In the genomic region with DNA sequence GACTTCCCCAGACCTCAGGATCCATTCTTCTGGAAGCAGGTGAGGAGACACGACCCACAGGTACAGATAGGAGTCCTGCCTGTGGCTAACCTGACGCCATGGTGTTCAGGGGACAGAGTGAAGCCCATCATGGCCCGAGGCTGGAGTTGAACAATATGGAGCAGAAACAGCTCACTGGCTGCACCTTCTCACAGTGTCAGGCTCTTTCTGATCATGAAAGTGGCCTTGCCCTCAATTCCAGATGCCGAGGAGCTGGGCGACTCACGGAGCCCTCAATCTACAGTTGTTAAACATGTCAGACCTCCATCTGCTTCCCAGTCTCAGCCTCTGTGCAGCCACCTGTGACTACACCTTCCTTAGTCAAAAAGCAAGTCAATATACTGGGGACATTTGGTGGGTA, we compare ENCODE assay signal across 26 cellular contexts.
"Had no signal": no experiment of that assay in that cellular context is flagged by ENCODE, and none has a peak within 500 bp of the region (broad histone marks: within the 10 kb centered on the region; RNA-seq: fewer than 3 reads in every experiment).

No MANE protein-coding gene starts in this region.

- H3K4me2 ChIP-seq: neural progenitor cell, smooth muscle cell had no signal

- H3K27ac Mint-ChIP-seq: immature natural killer cell; memory B cell; naive thymus-derived CD4-positive, alpha-beta T cell; nephron; neural progenitor cell; stimulated activated naive CD8-positive, alpha-beta T cell treated with anti-CD3 and anti-CD28 coated beads, Interleukin-15, amount 100 ng/mL, for 72 hours had no signal

- ATAC-seq: left lobe of liver; naive thymus-derived CD4-positive, alpha-beta T cell; sciatic nerve; stimulated activated naive CD8-positive, alpha-beta T cell treated with anti-CD3 and anti-CD28 coated beads, Interleukin-15, amount 100 ng/mL, for 72 hours had no signal

- H2AFZ ChIP-seq: neural progenitor cell had no signal

- H3K9me3 ChIP-seq: prostate gland, right atrium auricular region, suprapubic skin, transverse colon had no signal

- H3K4me3 ChIP-seq: dorsolateral prefrontal cortex, lung, neural progenitor cell, prostate gland, right atrium auricular region, smooth muscle cell, suprapubic skin, transverse colon had no signal

- H3K36me3 ChIP-seq: neural progenitor cell, prostate gland, right atrium auricular region, suprapubic skin, transverse colon had no signal

- H3K9ac ChIP-seq: neural progenitor cell had no signal

- H3K4me3 Mint-ChIP-seq: immature natural killer cell; memory B cell; naive thymus-derived CD4-positive, alpha-beta T cell; nephron; neural progenitor cell; stimulated activated naive CD8-positive, alpha-beta T cell treated with anti-CD3 and anti-CD28 coated beads, Interleukin-15, amount 100 ng/mL, for 72 hours had no signal

- H3K9me3 Mint-ChIP-seq: immature natural killer cell; memory B cell; naive thymus-derived CD4-positive, alpha-beta T cell; nephron; neural progenitor cell; stimulated activated naive CD8-positive, alpha-beta T cell treated with anti-CD3 and anti-CD28 coated beads, Interleukin-15, amount 100 ng/mL, for 72 hours had no signal

- H3K27ac ChIP-seq: dorsolateral prefrontal cortex, neural progenitor cell, prostate gland, right atrium auricular region, suprapubic skin, transverse colon had no signal

- DNase-seq: effector CD4-positive, alpha-beta T cell; hypothalamus; immature natural killer cell; islet precursor cell; midbrain; naive thymus-derived CD4-positive, alpha-beta T cell; nucleus accumbens; stimulated activated CD4-positive, alpha-beta T cell treated with anti-CD3 and anti-CD28 coated beads, Interleukin-12 subunit alpha, Interleukin-12 subunit beta, amount 100 ng/mL, for 4 hours; stimulated activated CD4-positive, alpha-beta T cell treated with anti-CD3 and anti-CD28 coated beads, Interleukin-1b, Interleukin-23, amount 100 ng/mL, for 48 hours; stimulated activated CD4-positive, alpha-beta T cell treated with anti-CD3 and anti-CD28 coated beads, Interleukin-4, amount 100 ng/mL, for 1 hour; stimulated activated CD8-positive, alpha-beta memory T cell treated with anti-CD3 and anti-CD28 coated beads, Interleukin-4, amount 100 ng/mL, for 48 hours; stimulated activated naive CD4-positive, alpha-beta T cell; stimulated activated naive CD8-positive, alpha-beta T cell treated with anti-CD3 and anti-CD28 coated beads, Interleukin-15, amount 100 ng/mL, for 72 hours; transverse colon had no signal

- FAIRE-seq: frontal cortex had no signal

- H3K27me3 ChIP-seq: neural progenitor cell, right atrium auricular region, suprapubic skin, transverse colon had no signal

- H3K36me3 Mint-ChIP-seq: immature natural killer cell; memory B cell; naive thymus-derived CD4-positive, alpha-beta T cell; neural progenitor cell had no signal

- H3K4me1 ChIP-seq: prostate gland, right atrium auricular region, suprapubic skin, transverse colon had no signal
